Comparison of ENCODE assay signal across 16 cellular contexts in the genomic region with DNA sequence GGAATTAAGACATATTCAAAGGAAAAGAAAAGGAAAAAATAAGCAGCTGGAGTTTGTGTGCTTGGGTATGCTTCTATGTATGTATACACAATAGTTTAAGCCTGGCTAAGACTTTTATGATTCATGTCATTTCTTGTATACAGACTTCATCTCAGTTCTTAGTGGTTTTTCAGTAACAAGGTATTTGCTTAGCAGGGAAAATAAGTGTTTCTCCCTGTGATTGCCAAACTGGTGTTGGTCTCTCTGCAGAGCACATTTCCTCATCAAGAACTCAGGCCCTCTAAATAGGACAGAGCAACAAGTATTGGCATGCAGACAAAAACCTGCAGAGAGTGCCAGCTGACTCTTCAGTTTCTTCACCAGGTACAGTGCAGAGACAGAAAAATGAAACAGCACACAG.
DNase-seq lines count a peak whose midpoint lies in the region; ATAC-seq and TF ChIP-seq lines count a peak whose summit lies in the region.
"Had no signal": no experiment of that assay in that cellular context is flagged by ENCODE, and none has a peak within 500 bp of the region (broad histone marks: within the 10 kb centered on the region; RNA-seq: fewer than 3 reads in every experiment).

No MANE protein-coding gene starts in this region.

- H3K9me3 Mint-ChIP-seq in HFFc6: no peaks in the 10 kb centered on the region
- H3K9me3 Mint-ChIP-seq: GM23338, memory B cell, type B pancreatic cell had no signal

- H3K4me1 Mint-ChIP-seq in HFFc6 (ENCODE audit: low read depth): peaks cover 48% of the 10 kb centered on the region
- H3K4me1 Mint-ChIP-seq: GM23338; memory B cell; stimulated activated memory B cell treated with anti-CD40 and anti-IgM and Interleukin-4, amounts not matched to agents 10 μg/mL and 1 μg/mL and 100 μg/mL, for 72 hours had no signal

- no peaks in the 10 kb centered on the region for H3K27me3 Mint-ChIP-seq in HFFc6 (ENCODE audit: insufficient read depth)
- H3K27me3 Mint-ChIP-seq: activated CD8-positive, alpha-beta T cell treated with anti-CD3 and anti-CD28 coated beads for 36 hours; memory B cell; stimulated activated memory B cell treated with anti-CD40 and anti-IgM and Interleukin-4, amounts not matched to agents 10 μg/mL and 1 μg/mL and 100 μg/mL, for 72 hours; type B pancreatic cell had no signal

- H3K4me3 Mint-ChIP-seq in HFFc6: no peak overlapping the region
- H3K4me3 Mint-ChIP-seq: activated CD8-positive, alpha-beta T cell treated with anti-CD3 and anti-CD28 coated beads for 36 hours; GM23338; memory B cell; stimulated activated memory B cell treated with anti-CD40 and anti-IgM and Interleukin-4, amounts not matched to agents 10 μg/mL and 1 μg/mL and 100 μg/mL, for 72 hours; type B pancreatic cell had no signal

- no peak for TF ChIP-seq CTCF in HFFc6 (IDR thresholded peaks at IDR 0.05)
- no peak for TF ChIP-seq CTCF in Peyer's patch (IDR thresholded peaks at IDR 0.05)

- no peak overlapping the region for H3K27ac ChIP-seq in Peyer's patch
- H3K27ac ChIP-seq: esophagus muscularis mucosa had no signal

- H3K4me3 ChIP-seq in Peyer's patch: no peak overlapping the region
- H3K4me3 ChIP-seq: esophagus muscularis mucosa, GM23338 had no signal

- TF ChIP-seq POLR2A in Peyer's patch (IDR thresholded peaks at IDR 0.05): no peak

- no peaks in the 10 kb centered on the region for H3K27me3 ChIP-seq in Peyer's patch
- H3K27me3 ChIP-seq: esophagus muscularis mucosa had no signal

- H3K27ac Mint-ChIP-seq in HFFc6: no peak overlapping the region
- H3K27ac Mint-ChIP-seq: activated CD8-positive, alpha-beta T cell treated with anti-CD3 and anti-CD28 coated beads for 36 hours; GM23338; memory B cell; stimulated activated memory B cell treated with anti-CD40 and anti-IgM and Interleukin-4, amounts not matched to agents 10 μg/mL and 1 μg/mL and 100 μg/mL, for 72 hours; type B pancreatic cell had no signal

- DNase-seq in AG08396 (ENCODE audit: low spot score): peak; percentile 12
- peak; percentile 1 for DNase-seq in HFFc6
- peak; percentile 98 for DNase-seq in cerebellar cortex (ENCODE audit: low spot score)
- peak; percentile 22 for DNase-seq in iris pigment epithelial cell (ENCODE audit: low read depth)
- no peak for DNase-seq in Peyer's patch
- DNase-seq in activated naive CD4-positive, alpha-beta T cell treated with Interleukin-2 at 50 U/mL for 16 hours: no peak
- DNase-seq: activated CD8-positive, alpha-beta T cell treated with anti-CD3 and anti-CD28 coated beads for 36 hours; activated effector memory CD4-positive, alpha-beta T cell treated with Interleukin-2 at 50 U/mL for 16 hours; anterior cingulate cortex had no signal

- H3K36me3 Mint-ChIP-seq in HFFc6 (ENCODE audit: low read depth): no peaks in the 10 kb centered on the region
- H3K36me3 Mint-ChIP-seq: memory B cell; stimulated activated memory B cell treated with anti-CD40 and anti-IgM and Interleukin-4, amounts not matched to agents 10 μg/mL and 1 μg/mL and 100 μg/mL, for 72 hours; type B pancreatic cell had no signal

- H3K9me3 ChIP-seq in Peyer's patch: no peaks in the 10 kb centered on the region
- H3K9me3 ChIP-seq: esophagus muscularis mucosa had no signal

- H3K36me3 ChIP-seq in Peyer's patch: no peaks in the 10 kb centered on the region
- H3K36me3 ChIP-seq: esophagus muscularis mucosa had no signal

- ATAC-seq in HG03571 (IDR thresholded peaks at IDR 0.05; ENCODE audit: unreplicated experiment): no peak
- no peak for ATAC-seq in GM21390 (IDR thresholded peaks at IDR 0.05; ENCODE audit: unreplicated experiment)
- ATAC-seq: activated CD8-positive, alpha-beta T cell treated with anti-CD3 and anti-CD28 coated beads for 36 hours; GM23338; stimulated activated memory B cell treated with anti-CD40 and anti-IgM and Interleukin-4, amounts not matched to agents 10 μg/mL and 1 μg/mL and 100 μg/mL, for 72 hours had no signal

- H3K4me1 ChIP-seq in Peyer's patch: no peaks in the 10 kb centered on the region

Comparison
In these comparisons a context has a peak if more than half of its experiments do, and no peak if none do; other contexts are left out.
1. DNase-seq: peak in AG08396 (single experiment), HFFc6 (single experiment), cerebellar cortex (single experiment) and iris pigment epithelial cell (single experiment); none in Peyer's patch (0 of 3) and activated naive CD4-positive, alpha-beta T cell treated with Interleukin-2 at 50 U/mL for 16 hours (single experiment).